Comparison of ENCODE assay signal across 8 cellular contexts in the genomic region with DNA sequence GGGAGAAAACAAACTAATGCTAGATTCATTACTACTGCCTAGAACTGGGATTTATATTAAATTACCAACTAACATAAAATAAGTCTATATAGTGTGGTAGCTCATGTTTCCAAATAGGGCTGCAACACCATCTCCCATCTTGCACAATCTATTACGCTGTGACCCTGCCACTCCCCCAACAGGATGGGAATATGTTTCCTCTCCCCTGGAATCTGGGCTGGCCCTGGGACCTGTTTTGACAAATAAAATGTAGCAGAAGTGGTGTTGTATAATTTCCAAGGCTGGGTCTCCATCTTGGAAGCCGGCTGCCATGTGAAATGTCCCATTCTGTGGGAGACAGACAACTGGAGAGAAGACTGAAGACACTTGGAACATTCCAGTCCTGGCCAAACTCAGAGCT. TPM values are rescaled to one million over a fixed set of nuclear protein-coding genes. Genes with fewer than 3 reads are reported as not detected.
"Had no signal": no experiment of that assay in that cellular context is flagged by ENCODE, and none has a peak within 500 bp of the region (broad histone marks: within the 10 kb centered on the region; RNA-seq: fewer than 3 reads in every experiment).

No MANE protein-coding gene starts in this region.

- H3K9me3 Mint-ChIP-seq: HFFc6 had no signal

- H3K9ac ChIP-seq: GM23248 had no signal

- H3K9me3 ChIP-seq: HAP-1 had no signal

- H3K4me3 ChIP-seq: GM23248, HAP-1 had no signal

- H3K4me1 ChIP-seq: HAP-1 had no signal

- H2AFZ ChIP-seq: GM23248 had no signal

- H3K4me3 Mint-ChIP-seq: HFFc6, IgD-negative memory B cell had no signal

- DNase-seq: GM23248, GOT3, H7, HFFc6 had no signal

- H3K27ac Mint-ChIP-seq: HFFc6, IgD-negative memory B cell had no signal

- ATAC-seq: HCT116 had no signal

- H3K36me3 ChIP-seq: HAP-1 had no signal

- H3K27ac ChIP-seq: GM23248, HL-60 had no signal

RNA-seq across cellular contexts. Expression of a gene that starts 45.6 kb away (rescaled TPM):
- polyA plus RNA-seq: IgD-negative memory B cell had no signal
